Comparison of ENCODE assay signal across 14 cellular contexts in the genomic region with DNA sequence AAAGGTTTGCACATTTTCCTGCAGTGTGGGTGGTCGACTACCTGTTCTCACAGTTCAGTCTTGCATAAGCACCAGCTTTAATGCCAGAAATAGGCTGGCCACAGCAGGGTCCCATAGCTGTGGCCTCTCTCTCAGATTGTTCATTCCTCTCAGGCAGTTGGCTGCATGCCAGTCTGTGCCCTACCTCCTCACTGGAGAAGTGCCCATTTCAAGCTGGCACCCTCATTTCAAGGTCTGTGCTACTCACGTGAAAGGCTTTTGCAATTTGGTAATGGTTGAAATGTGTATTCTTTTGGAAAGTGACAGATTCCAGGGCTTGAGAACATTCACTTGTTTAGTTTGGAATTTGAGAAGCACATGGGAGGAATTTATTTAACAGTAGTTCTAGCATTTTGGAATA. TPM values are rescaled to one million over a fixed set of nuclear protein-coding genes. Genes with fewer than 3 reads are reported as not detected.
DNase-seq lines count a peak whose midpoint lies in the region; ATAC-seq and TF ChIP-seq lines count a peak whose summit lies in the region.
"Had no signal": no experiment of that assay in that cellular context is flagged by ENCODE, and none has a peak within 500 bp of the region (broad histone marks: within the 10 kb centered on the region; RNA-seq: fewer than 3 reads in every experiment).

No MANE protein-coding gene starts in this region.

- peak overlapping the region; percentile 8 for H3K27ac Mint-ChIP-seq in mesothelial cell of epicardium
- H3K27ac Mint-ChIP-seq: CD14-positive monocyte had no signal

- H3K36me3 Mint-ChIP-seq in mesothelial cell of epicardium, result peaks cover 34% of the 10 kb centered on the region

- H3K4me1 Mint-ChIP-seq in mesothelial cell of epicardium, result peaks cover 4% of the 10 kb centered on the region
- H3K4me1 Mint-ChIP-seq: CD14-positive monocyte had no signal

- no peak for TF ChIP-seq CTCF in mesothelial cell of epicardium (IDR thresholded peaks at IDR 0.05; ENCODE audit: unreplicated experiment)

- H3K4me3 Mint-ChIP-seq in mesothelial cell of epicardium, result no peak overlapping the region
- H3K4me3 Mint-ChIP-seq: CD14-positive monocyte had no signal

- no peaks in the 10 kb centered on the region for H3K27me3 Mint-ChIP-seq in mesothelial cell of epicardium (ENCODE audit: low read depth)

- H3K4me3 ChIP-seq in adipocyte (ENCODE audit: low read length), result no peak overlapping the region
- H3K4me3 ChIP-seq: SJSA1 had no signal

- peaks cover 4% of the 10 kb centered on the region for H3K36me3 ChIP-seq in adipocyte (ENCODE audit: control insufficient read depth, insufficient read depth, low read length, severe bottlenecking)

- ATAC-seq in GM21367 (IDR thresholded peaks at IDR 0.05; ENCODE audit: unreplicated experiment) (no peak), HG03039 (IDR thresholded peaks at IDR 0.05; ENCODE audit: unreplicated experiment) (no peak), HG03442 (IDR thresholded peaks at IDR 0.05; ENCODE audit: unreplicated experiment) (no peak), GM18870 (IDR thresholded peaks at IDR 0.05; ENCODE audit: unreplicated experiment) (no peak)

- DNase-seq in DMS79 (lab: John Stamatoyannopoulos, UW) (peak; percentile 72), NCI-H146 treated with DMSO at 0.1 percent for 48 hours (lab: John Stamatoyannopoulos, UW; ENCODE audit: unreplicated experiment) (peak; percentile 36), adipocyte (ENCODE audit: low read depth) (peak; percentile 45), mesothelial cell of epicardium (ENCODE audit: low spot score in 2 of 2, unreplicated experiment in 2 of 2) (no peak)
- DNase-seq: activated CD4-positive, alpha-beta T cell treated with anti-CD3 and anti-CD28 coated beads, Interleukin-2, amount 50 U/mL, for 48 hours; activated naive CD4-positive, alpha-beta T cell treated with anti-CD3 and anti-CD28 coated beads, Interleukin-2, amount 50 U/mL, for 16 hours; NCI-H226 had no signal

- H3K27me3 ChIP-seq in adipocyte (replicated peaks; ENCODE audit: control insufficient read depth, insufficient read depth, low read length), result peaks cover 5% of the 10 kb centered on the region
- H3K27me3 ChIP-seq: SJSA1 had no signal

- peaks cover 40% of the 10 kb centered on the region for H3K9me3 Mint-ChIP-seq in mesothelial cell of epicardium

- H3K9me3 ChIP-seq in adipocyte (ENCODE audit: control insufficient read depth, low read length), result peaks cover 7% of the 10 kb centered on the region
- H3K9me3 ChIP-seq: SJSA1 had no signal

- peaks cover 9% of the 10 kb centered on the region for H3K4me1 ChIP-seq in adipocyte (ENCODE audit: control insufficient read depth, insufficient read depth, low read length)
- H3K4me1 ChIP-seq: parathyroid adenoma, SJSA1 had no signal

- H3K9ac ChIP-seq in adipocyte (ENCODE audit: low read length), result no peak overlapping the region
- H3K9ac ChIP-seq: parathyroid adenoma had no signal

RNA-seq across cellular contexts. Expression of a gene that starts 28.9 kb away (rescaled TPM):
- total RNA-seq in mesothelial cell of epicardium, result 33.7 to 38.1 TPM (median 34.4 TPM) in 3 replicates

Comparison
In these comparisons a context has a peak if more than half of its experiments do, and no peak if none do; other contexts are left out.
1. DNase-seq: peak in DMS79 (single experiment), NCI-H146 treated with DMSO at 0.1 percent for 48 hours (single experiment) and adipocyte (single experiment); none in mesothelial cell of epicardium (0 of 2).